16 cellular contexts compared by ENCODE assay signal in the genomic region with DNA sequence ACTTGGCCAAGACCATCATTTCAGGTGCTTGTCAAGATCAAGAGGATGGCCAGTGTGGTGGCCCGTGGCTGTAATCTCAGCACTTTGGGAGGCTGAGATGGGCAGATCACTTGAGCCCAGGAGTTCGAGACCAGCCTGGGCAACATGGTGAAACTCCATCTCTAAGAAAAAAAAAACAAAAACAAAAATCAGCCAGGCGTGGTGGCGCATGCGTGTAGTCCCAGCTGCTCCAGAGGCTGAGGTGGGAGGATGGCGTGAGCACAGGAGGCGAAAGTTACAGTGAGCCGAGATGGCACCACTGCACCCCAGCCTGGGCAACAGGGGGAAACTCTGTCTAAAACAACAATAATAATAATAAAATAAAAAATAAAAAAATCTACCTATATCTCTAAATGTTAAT. TPM values are rescaled to one million over a fixed set of nuclear protein-coding genes. Genes with fewer than 3 reads are reported as not detected.
DNase-seq lines count a peak whose midpoint lies in the region; ATAC-seq and TF ChIP-seq lines count a peak whose summit lies in the region.
"Had no signal": no experiment of that assay in that cellular context is flagged by ENCODE, and none has a peak within 500 bp of the region (broad histone marks: within the 10 kb centered on the region; RNA-seq: fewer than 3 reads in every experiment).

No MANE protein-coding gene starts in this region.

- peak; percentile 21 for DNase-seq in RWPE2 (ENCODE audit: low spot score)
- no peak for DNase-seq in chondrocyte (ENCODE audit: low spot score)
- DNase-seq in posterior vena cava (ENCODE audit: low spot score), result peak; percentile 13
- DNase-seq in right lobe of liver, result no peak
- DNase-seq in T-helper 1 cell, result no peak
- DNase-seq: C1 segment of cervical spinal cord; Caco-2; CD4-positive, alpha-beta memory T cell; DMS153; DND-41; H9 had no signal

- no peaks in the 10 kb centered on the region for H3K4me1 Mint-ChIP-seq in chondrocyte (ENCODE audit: low read depth)
- H3K4me1 Mint-ChIP-seq: CD4-positive, alpha-beta memory T cell had no signal

- H3K9me3 Mint-ChIP-seq in chondrocyte (ENCODE audit: low read depth), result no peaks in the 10 kb centered on the region
- H3K9me3 Mint-ChIP-seq: CD4-positive, alpha-beta memory T cell; GM23338; H9 had no signal

- intact Hi-C loops in posterior vena cava (cut with DNase I) (no loop called here), right lobe of liver (cut with DNase I) (no loop called here)

- no peaks in the 10 kb centered on the region for H3K9me3 ChIP-seq in RWPE2 (ENCODE audit: severe bottlenecking)
- no peaks in the 10 kb centered on the region for H3K9me3 ChIP-seq in right lobe of liver
- H3K9me3 ChIP-seq: Caco-2 had no signal

- peak overlapping the region; percentile 45 for H3K27ac Mint-ChIP-seq in chondrocyte (ENCODE audit: unreplicated experiment)
- H3K27ac Mint-ChIP-seq: CD4-positive, alpha-beta memory T cell; GM23338; H9 had no signal

- H3K27me3 ChIP-seq in RWPE2 (ENCODE audit: insufficient read depth, poor library complexity, severe bottlenecking), result no peaks in the 10 kb centered on the region
- no peaks in the 10 kb centered on the region for H3K27me3 ChIP-seq in right lobe of liver

- TF ChIP-seq CTCF in RWPE2 (IDR thresholded peaks at IDR 0.05; ENCODE audit: poor library complexity, severe bottlenecking) (no peak), chondrocyte (IDR thresholded peaks at IDR 0.05) (no peak), right lobe of liver (IDR thresholded peaks at IDR 0.05) (no peak)

- ATAC-seq in RWPE2 (ENCODE audit: low read depth), result no peak
- no peak for ATAC-seq in right lobe of liver
- no peak for ATAC-seq in GM19023 (IDR thresholded peaks at IDR 0.05; ENCODE audit: unreplicated experiment)
- ATAC-seq: GM23338, HCT116 had no signal

- WGBS in right lobe of liver (ENCODE audit: insufficient coverage, low coverage, low lambda C conversion rate, missing lambda C conversion rate), result 75% methylated on average over 7 of the region's 8 CpGs

- H3K4me1 ChIP-seq in RWPE2 (ENCODE audit: insufficient read depth, poor library complexity, severe bottlenecking) (no peaks in the 10 kb centered on the region), right lobe of liver (no peaks in the 10 kb centered on the region)

- H3K4me3 ChIP-seq in RWPE2 (ENCODE audit: severe bottlenecking) (no peak overlapping the region), right lobe of liver (no peak overlapping the region)
- H3K4me3 ChIP-seq: GM23338 had no signal

- no peak for TF ChIP-seq POLR2A in right lobe of liver (IDR thresholded peaks at IDR 0.05)

- H3K27me3 Mint-ChIP-seq in chondrocyte (ENCODE audit: low read depth), result peaks cover 5% of the 10 kb centered on the region

- H3K36me3 ChIP-seq in RWPE2 (ENCODE audit: low read depth) (no peaks in the 10 kb centered on the region), right lobe of liver (no peaks in the 10 kb centered on the region)

- no peaks in the 10 kb centered on the region for H3K36me3 Mint-ChIP-seq in chondrocyte (ENCODE audit: low read depth)
- H3K36me3 Mint-ChIP-seq: CD4-positive, alpha-beta memory T cell had no signal

- H3K27ac ChIP-seq in RWPE2 (ENCODE audit: poor library complexity, severe bottlenecking), result no peak overlapping the region
- H3K27ac ChIP-seq in right lobe of liver, result no peak overlapping the region

- no peak overlapping the region for H3K4me3 Mint-ChIP-seq in chondrocyte (ENCODE audit: unreplicated experiment)
- H3K4me3 Mint-ChIP-seq: CD4-positive, alpha-beta memory T cell; GM23338; H9 had no signal

RNA-seq across cellular contexts. Expression of a gene that starts 15.0 kb away (rescaled TPM):
- not detected in 3 replicates for total RNA-seq in chondrocyte
- total RNA-seq in posterior vena cava, result not detected
- not detected for total RNA-seq in right lobe of liver
- total RNA-seq: A172; CD4-positive, alpha-beta memory T cell; H4 had no signal

RNA-seq across cellular contexts. Expression of a gene that starts 55.8 kb away (rescaled TPM):
- total RNA-seq in chondrocyte (35.1 to 52.8 TPM (median 39.9 TPM) in 3 replicates), posterior vena cava (10 to 100 TPM; 35.0 to 36.8 TPM), right lobe of liver (10 to 100 TPM; 21.7 to 30.3 (median 23.0) TPM)

Comparison
In these comparisons a context has a peak if more than half of its experiments do, and no peak if none do; other contexts are left out.
1. DNase-seq: peak in RWPE2 (single experiment) and posterior vena cava (single experiment); none in chondrocyte (single experiment), right lobe of liver (0 of 3) and T-helper 1 cell (0 of 5).